8 cellular contexts compared by ENCODE assay signal in the genomic region with DNA sequence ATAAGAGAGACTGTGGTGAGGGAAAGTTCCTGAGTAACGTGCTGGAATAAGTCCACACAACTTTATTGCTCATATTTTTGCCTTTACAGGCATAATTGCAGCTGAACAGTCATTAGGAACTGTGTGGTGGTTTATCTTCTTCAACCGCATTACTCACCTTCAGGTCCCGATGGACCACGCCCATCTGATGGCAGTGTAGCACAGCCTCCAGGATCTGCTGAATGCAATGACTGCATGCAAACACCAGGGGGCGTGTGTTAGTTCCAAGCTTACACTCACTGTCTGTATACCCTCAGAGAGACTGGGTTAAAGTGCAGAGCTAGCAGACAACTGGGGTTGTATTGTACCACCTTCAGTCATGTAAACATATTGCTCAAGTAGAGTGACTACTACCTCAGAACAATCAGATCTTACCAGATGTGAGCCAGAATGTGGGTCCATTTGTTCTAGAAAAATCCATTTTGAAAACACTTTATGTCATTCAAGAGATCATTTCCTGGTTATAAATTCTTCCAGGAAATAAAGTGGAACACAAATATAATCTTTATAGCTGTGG.
DNase-seq lines count a peak whose midpoint lies in the region; ATAC-seq and TF ChIP-seq lines count a peak whose summit lies in the region.

No MANE protein-coding gene starts in this region.

- peaks cover 8% of the 10 kb centered on the region for H3K36me3 ChIP-seq in lower lobe of right lung

- ATAC-seq in GM19467 (IDR thresholded peaks at IDR 0.05; ENCODE audit: unreplicated experiment) (peak; percentile 99), HG03571 (IDR thresholded peaks at IDR 0.05; ENCODE audit: unreplicated experiment) (peak; percentile 99), lower lobe of right lung (peak; percentile 99 to 100)

- TF ChIP-seq CTCF in dorsolateral prefrontal cortex (IDR thresholded peaks at IDR 0.05 in 54 of 56, conservative IDR thresholded peaks at IDR 0.05 in 2 of 56; ENCODE audit: low read depth in 1 of 56, partially characterized antibody in 56 of 56) (peak; percentile 86 to 99 (median 97)), lower lobe of right lung (IDR thresholded peaks at IDR 0.05) (peak; percentile 98)

- H3K4me3 ChIP-seq in dorsolateral prefrontal cortex = peak overlapping the region in 3 of 59 donors; percentile 5 to 8 (median 7)
- H3K4me3 ChIP-seq in lower lobe of right lung = no peak overlapping the region

- no peaks in the 10 kb centered on the region for H3K9me3 ChIP-seq in lower lobe of right lung

- DNase-seq in CMK (ENCODE audit: low read depth) (peak; percentile 45), NCI-H82 treated with DMSO at 0.1 percent for 48 hours (lab: John Stamatoyannopoulos, UW; ENCODE audit: unreplicated experiment) (peak; percentile 81), dorsolateral prefrontal cortex (peak; percentile 64 to 88 (median 78)), lower lobe of right lung (peak; percentile 88)
- peak; percentile 71 to 94 for DNase-seq in activated CD4-positive, alpha-beta T cell treated with anti-CD3 and anti-CD28 coated beads, Interleukin-2, amount 50 U/mL, for 24 hours (ENCODE audit: low read depth in 1 of 2, low spot score in 1 of 2)
- peak; percentile 89 to 92 (median 90) for DNase-seq in stimulated activated CD4-positive, alpha-beta T cell treated with anti-CD3 and anti-CD28 coated beads, TNF-alpha, amount 100 ng/mL, for 48 hours (ENCODE audit: low read depth in 3 of 3)

- H3K27ac ChIP-seq in dorsolateral prefrontal cortex (peak overlapping the region in 17 of 59 donors; percentile 9 to 74 (median 28)), lower lobe of right lung (peak overlapping the region; percentile 5)

- H3K27me3 ChIP-seq in dorsolateral prefrontal cortex = no peaks in the 10 kb centered on the region
- H3K27me3 ChIP-seq in lower lobe of right lung (ENCODE audit: low read depth) = no peaks in the 10 kb centered on the region

- intact Hi-C loops in dorsolateral prefrontal cortex (cut with DNase I) (loop anchor here (1.0 to 10.0 kb wide), 5 partner anchors 153 to 835 kb away; a partner anchor contains a TSS), lower lobe of right lung (cut with DNase I) (loop anchor here (5.0 kb wide), 1 partner anchor 215 kb away; a partner anchor contains a TSS)

- H3K4me1 ChIP-seq in lower lobe of right lung = peaks cover 15% of the 10 kb centered on the region
